7 cellular contexts compared by ENCODE assay signal in the genomic region with DNA sequence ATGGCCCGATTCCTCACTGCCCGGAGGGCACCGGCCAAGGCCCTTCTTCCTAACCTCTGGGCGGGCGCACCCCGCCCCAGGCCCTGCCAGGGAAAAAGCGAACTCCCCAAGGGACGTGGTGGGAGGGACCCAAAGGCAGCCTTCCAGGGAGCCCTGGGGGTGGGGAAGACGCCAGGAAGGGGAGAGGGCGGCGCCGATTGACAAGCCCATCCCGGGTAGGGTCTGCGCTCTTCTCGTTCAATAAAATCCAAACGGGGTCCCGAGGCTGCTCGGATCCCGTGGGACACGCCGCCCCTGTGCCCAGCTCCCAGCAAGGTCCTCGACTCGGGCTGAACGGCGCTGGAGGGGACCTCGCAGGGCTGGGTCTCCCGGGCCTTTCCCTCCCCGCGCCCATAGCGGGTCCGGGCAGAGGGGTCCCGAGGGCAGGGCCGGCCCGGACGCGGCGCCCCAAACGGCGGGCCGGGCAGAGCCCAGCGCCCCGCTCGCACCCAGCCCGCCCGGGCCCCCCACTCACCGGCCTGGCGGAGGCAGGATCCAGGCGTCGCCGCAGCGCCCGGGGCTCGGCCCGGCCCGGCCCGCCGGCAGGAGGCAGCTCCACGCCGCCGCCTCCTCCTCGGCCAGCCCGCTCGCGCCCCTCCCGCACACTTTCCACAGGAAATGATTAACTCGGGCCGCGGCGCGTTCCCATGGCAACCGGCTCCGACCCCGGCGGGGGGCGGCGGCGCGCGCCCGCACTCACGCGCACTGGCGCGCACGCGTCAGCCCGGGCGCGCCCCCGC. TPM values are rescaled to one million over a fixed set of nuclear protein-coding genes. Genes with fewer than 3 reads are reported as not detected.
DNase-seq lines count a peak whose midpoint lies in the region; ATAC-seq lines count a peak whose summit lies in the region.

A gene with protein sequence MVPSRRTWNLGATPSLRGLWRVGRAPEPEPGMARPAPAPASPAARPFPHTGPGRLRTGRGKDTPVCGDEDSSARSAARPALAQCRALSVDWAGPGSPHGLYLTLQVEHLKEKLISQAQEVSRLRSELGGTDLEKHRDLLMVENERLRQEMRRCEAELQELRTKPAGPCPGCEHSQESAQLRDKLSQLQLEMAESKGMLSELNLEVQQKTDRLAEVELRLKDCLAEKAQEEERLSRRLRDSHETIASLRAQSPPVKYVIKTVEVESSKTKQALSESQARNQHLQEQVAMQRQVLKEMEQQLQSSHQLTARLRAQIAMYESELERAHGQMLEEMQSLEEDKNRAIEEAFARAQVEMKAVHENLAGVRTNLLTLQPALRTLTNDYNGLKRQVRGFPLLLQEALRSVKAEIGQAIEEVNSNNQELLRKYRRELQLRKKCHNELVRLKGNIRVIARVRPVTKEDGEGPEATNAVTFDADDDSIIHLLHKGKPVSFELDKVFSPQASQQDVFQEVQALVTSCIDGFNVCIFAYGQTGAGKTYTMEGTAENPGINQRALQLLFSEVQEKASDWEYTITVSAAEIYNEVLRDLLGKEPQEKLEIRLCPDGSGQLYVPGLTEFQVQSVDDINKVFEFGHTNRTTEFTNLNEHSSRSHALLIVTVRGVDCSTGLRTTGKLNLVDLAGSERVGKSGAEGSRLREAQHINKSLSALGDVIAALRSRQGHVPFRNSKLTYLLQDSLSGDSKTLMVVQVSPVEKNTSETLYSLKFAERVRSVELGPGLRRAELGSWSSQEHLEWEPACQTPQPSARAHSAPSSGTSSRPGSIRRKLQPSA (minus strand): TSS at position 636 of the 779 bp plus-strand sequence. CDS start 4,248 bp downstream, outside the sequence.

- peak within 1 kb of the TSS; percentile 51 for H3K27ac Mint-ChIP-seq in activated CD8-positive, alpha-beta memory T cell treated with anti-CD3 and anti-CD28 coated beads, Interleukin-2, amount 10 ng/mL, durations not matched to agents 7 days and 5 days
- peak within 1 kb of the TSS; percentile 90 to 97 for H3K27ac Mint-ChIP-seq in effector memory CD8-positive, alpha-beta T cell

- CTCF ChIA-PET in activated CD8-positive, alpha-beta memory T cell treated with anti-CD3 and anti-CD28 coated beads, Interleukin-2, amount 10 ng/mL, durations not matched to agents 7 days and 5 days (lab: Charles Lee) = interaction anchor here (4.3 kb wide), 1 partner anchor 8 kb away, joined by 29 read pairs; no protein-coding TSS in a partner anchor

- ATAC-seq in GM19372 (IDR thresholded peaks at IDR 0.05; ENCODE audit: low read depth, unreplicated experiment) (peak; percentile 61), HG03521 (IDR thresholded peaks at IDR 0.05; ENCODE audit: unreplicated experiment) (no peak)
- peak; percentile 81 for ATAC-seq in activated CD8-positive, alpha-beta memory T cell treated with anti-CD3 and anti-CD28 coated beads, Interleukin-2, amount 10 ng/mL, durations not matched to agents 7 days and 5 days
- peak; percentile 87 for ATAC-seq in effector memory CD8-positive, alpha-beta T cell (replicated peaks)

- no peaks in the 10 kb centered on the region for H3K9me3 Mint-ChIP-seq in activated CD8-positive, alpha-beta memory T cell treated with anti-CD3 and anti-CD28 coated beads, Interleukin-2, amount 10 ng/mL, durations not matched to agents 7 days and 5 days (ENCODE audit: low read depth)
- H3K9me3 Mint-ChIP-seq in effector memory CD8-positive, alpha-beta T cell = no peaks in the 10 kb centered on the region

- H3K36me3 Mint-ChIP-seq in activated CD8-positive, alpha-beta memory T cell treated with anti-CD3 and anti-CD28 coated beads, Interleukin-2, amount 10 ng/mL, durations not matched to agents 7 days and 5 days = no peaks in the 10 kb centered on the region
- peaks cover 9% of the 10 kb centered on the region for H3K36me3 Mint-ChIP-seq in effector memory CD8-positive, alpha-beta T cell (ENCODE audit: insufficient read depth)

- peaks cover 58% of the 10 kb centered on the region for H3K27me3 Mint-ChIP-seq in activated CD8-positive, alpha-beta memory T cell treated with anti-CD3 and anti-CD28 coated beads, Interleukin-2, amount 10 ng/mL, durations not matched to agents 7 days and 5 days
- H3K27me3 Mint-ChIP-seq in effector memory CD8-positive, alpha-beta T cell = no peaks in the 10 kb centered on the region

- peak; percentile 71 for DNase-seq in NCI-H69 (lab: John Stamatoyannopoulos, UW)
- peak; percentile 84 for DNase-seq in activated CD8-positive, alpha-beta memory T cell treated with anti-CD3 and anti-CD28 coated beads, Interleukin-2, amount 10 ng/mL, durations not matched to agents 7 days and 5 days
- DNase-seq in effector memory CD8-positive, alpha-beta T cell = peak; percentile 68 to 72 (median 70)
- peak; percentile 85 to 94 for DNase-seq in lung microvascular endothelial cell (ENCODE audit: low read depth in 2 of 2)
- peak; percentile 43 to 57 for DNase-seq in stimulated activated CD4-positive, alpha-beta T cell treated with anti-CD3 and anti-CD28 coated beads, Interleukin-4, amount 100 ng/mL, for 48 hours (ENCODE audit: low read depth in 2 of 2)

- H3K4me3 Mint-ChIP-seq in activated CD8-positive, alpha-beta memory T cell treated with anti-CD3 and anti-CD28 coated beads, Interleukin-2, amount 10 ng/mL, durations not matched to agents 7 days and 5 days = peak within 1 kb of the TSS; percentile 69
- peak within 1 kb of the TSS; percentile 87 to 96 for H3K4me3 Mint-ChIP-seq in effector memory CD8-positive, alpha-beta T cell

- peaks cover 26% of the 10 kb centered on the region for H3K4me1 Mint-ChIP-seq in activated CD8-positive, alpha-beta memory T cell treated with anti-CD3 and anti-CD28 coated beads, Interleukin-2, amount 10 ng/mL, durations not matched to agents 7 days and 5 days
- peaks cover 31 to 37% of the 10 kb centered on the region in 2 donors for H3K4me1 Mint-ChIP-seq in effector memory CD8-positive, alpha-beta T cell (ENCODE audit: low read depth in 2 of 2)

RNA-seq across cellular contexts. Expression of the gene that starts here (rescaled TPM):
- under 1 TPM in 1 of 2 experiments, not detected in 1; 0.47 TPM for total RNA-seq in activated CD8-positive, alpha-beta memory T cell treated with anti-CD3 and anti-CD28 coated beads, Interleukin-2, amount 10 ng/mL, durations not matched to agents 7 days and 5 days
- 25.7 and 46.4 TPM in 2 replicates for total RNA-seq in lung microvascular endothelial cell

Comparison
In these comparisons a context has a peak if more than half of its experiments do, and no peak if none do; other contexts are left out.
1. RNA of the gene that starts here (total RNA-seq): 25.7 to 46.4 TPM in lung microvascular endothelial cell; 0.47 TPM in activated CD8-positive, alpha-beta memory T cell treated with anti-CD3 and anti-CD28 coated beads, Interleukin-2, amount 10 ng/mL, durations not matched to agents 7 days and 5 days; every median in the first group is over 10 times any median in the second.
2. Peak in DNase-seq and ATAC-seq in activated CD8-positive, alpha-beta memory T cell treated with anti-CD3 and anti-CD28 coated beads, Interleukin-2, amount 10 ng/mL, durations not matched to agents 7 days and 5 days; RNA of the gene not detected or under 1 TPM.
3. Peak in every context shown above with its lines, with median percentiles within 50 percentile points of each other: DNase-seq.